Comparison of ENCODE assay signal across 10 cellular contexts in the genomic region with DNA sequence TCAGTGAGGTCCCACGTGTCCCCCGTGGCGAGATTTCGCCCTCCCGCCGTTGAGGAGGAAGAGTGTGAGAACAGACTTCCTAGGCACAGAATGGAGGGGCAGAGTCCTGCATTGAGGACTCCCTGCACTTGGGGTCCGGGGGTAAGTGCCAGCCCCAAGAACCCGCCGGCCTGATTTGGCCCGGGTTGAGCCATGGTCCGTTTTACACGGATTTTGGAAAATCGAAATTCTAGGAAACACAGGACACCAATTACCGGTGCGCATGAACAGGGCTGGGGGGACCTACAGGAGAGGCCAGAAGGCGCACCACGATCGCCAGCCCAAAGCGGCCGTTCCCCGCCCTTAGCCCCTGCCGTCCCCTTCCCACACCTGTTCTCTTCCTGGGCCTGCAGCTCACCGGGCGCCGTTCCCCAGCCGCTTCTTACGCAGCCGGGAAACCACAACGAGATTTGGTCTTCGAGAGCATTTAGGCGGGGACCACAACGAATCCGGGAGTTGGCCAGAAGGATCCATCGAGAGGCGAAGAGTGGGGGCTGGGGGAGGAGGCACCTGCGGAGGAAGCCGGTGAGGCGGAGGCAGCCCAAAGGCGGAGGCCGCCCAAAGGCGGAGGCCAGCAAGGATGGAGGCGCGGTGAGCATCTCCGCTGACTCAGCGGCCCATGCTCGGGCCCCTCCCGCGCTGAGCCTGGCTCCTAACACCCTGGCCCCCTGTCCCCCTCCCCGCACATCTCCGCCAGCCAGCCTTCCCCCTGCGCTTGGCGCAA. TPM values are rescaled to one million over a fixed set of nuclear protein-coding genes. Genes with fewer than 3 reads are reported as not detected.
DNase-seq lines count a peak whose midpoint lies in the region; ATAC-seq and FAIRE-seq lines count a peak whose summit lies in the region.
"Had no signal": no experiment of that assay in that cellular context is flagged by ENCODE, and none has a peak within 500 bp of the region (broad histone marks: within the 10 kb centered on the region; RNA-seq: fewer than 3 reads in every experiment).

No MANE protein-coding gene starts in this region.

- no peak overlapping the region for H3K4me3 ChIP-seq in skeletal muscle satellite cell (ENCODE audit: low read length)
- H3K4me3 ChIP-seq in small intestine (ENCODE audit: low read depth in 1 of 2, low read length in 2 of 2) = no peak overlapping the region
- H3K4me3 ChIP-seq: right lobe of liver had no signal

- no peaks in the 10 kb centered on the region for H3K9me3 Mint-ChIP-seq in central memory CD8-positive, alpha-beta T cell

- no peak overlapping the region for H3K27ac Mint-ChIP-seq in central memory CD8-positive, alpha-beta T cell (ENCODE audit: low read depth)

- WGBS in small intestine, 3 donors = 4 to 5% (median 4%) methylated on average over 39 to 52 of the region's 52 CpGs

- H3K9me3 ChIP-seq in skeletal muscle satellite cell (replicated peaks; ENCODE audit: low read length) (peaks cover 5% of the 10 kb centered on the region), small intestine (ENCODE audit: control insufficient read depth, low read depth) (no peaks in the 10 kb centered on the region)
- H3K9me3 ChIP-seq: right lobe of liver had no signal

- H3K4me3 Mint-ChIP-seq in central memory CD8-positive, alpha-beta T cell = peak overlapping the region; percentile 25

- peak overlapping the region; percentile 57 for H3K4me2 ChIP-seq in skeletal muscle satellite cell (ENCODE audit: low read length)

- H3K27ac ChIP-seq in small intestine (ENCODE audit: low read depth in 1 of 2, low read length in 1 of 2) = no peak overlapping the region
- H3K27ac ChIP-seq: right lobe of liver had no signal

- DNase-seq in NCI-H1105 treated with DMSO at 0.1 percent for 48 hours (lab: John Stamatoyannopoulos, UW) (peak; percentile 16), NCI-H1105 (lab: John Stamatoyannopoulos, UW) (no peak), NCI-H69 (lab: John Stamatoyannopoulos, UW) (peak; percentile 17), small intestine (no peak), ureter (ENCODE audit: low spot score) (no peak)
- no peak for DNase-seq in central memory CD8-positive, alpha-beta T cell (ENCODE audit: low spot score in 2 of 2)
- DNase-seq: right lobe of liver had no signal

- FAIRE-seq in small intestine (lab: Jason Lieb, UNC) = no peak

- ATAC-seq in central memory CD8-positive, alpha-beta T cell (replicated peaks; ENCODE audit: extremely low read depth, poor library complexity, severe bottlenecking) = no peak
- no peak for ATAC-seq in HG02642 (IDR thresholded peaks at IDR 0.05; ENCODE audit: poor library complexity, unreplicated experiment)

- H3K36me3 Mint-ChIP-seq in central memory CD8-positive, alpha-beta T cell (ENCODE audit: insufficient read depth) = peaks cover 11% of the 10 kb centered on the region

- H3K36me3 ChIP-seq in skeletal muscle satellite cell (ENCODE audit: insufficient read depth, low read length) (no peaks in the 10 kb centered on the region), small intestine (ENCODE audit: control insufficient read depth in 2 of 2, insufficient read depth in 2 of 2, low read length in 2 of 2) (peaks cover 0 to 4% of the 10 kb centered on the region in 2 donors)
- H3K36me3 ChIP-seq: right lobe of liver had no signal

- peaks cover 10% of the 10 kb centered on the region for H3K4me1 ChIP-seq in skeletal muscle satellite cell (ENCODE audit: control insufficient read depth, insufficient read depth, low read length)
- peaks cover 0 to 9% of the 10 kb centered on the region in 2 donors for H3K4me1 ChIP-seq in small intestine (ENCODE audit: control insufficient read depth in 2 of 2, insufficient read depth in 1 of 2, low read depth in 1 of 2, low read length in 1 of 2)

- H3K9ac ChIP-seq in skeletal muscle satellite cell (ENCODE audit: low read depth, low read length) = no peak overlapping the region

- H3K27me3 Mint-ChIP-seq in central memory CD8-positive, alpha-beta T cell = peaks cover 72% of the 10 kb centered on the region

- peaks cover 70% of the 10 kb centered on the region for H3K27me3 ChIP-seq in skeletal muscle satellite cell (ENCODE audit: control insufficient read depth, insufficient read depth, low read length)
- H3K27me3 ChIP-seq in small intestine (ENCODE audit: control insufficient read depth in 2 of 2, insufficient read depth in 2 of 2, low read length in 2 of 2) = peaks cover 9 to 49% of the 10 kb centered on the region in 2 donors

- peaks cover 8% of the 10 kb centered on the region for H3K4me1 Mint-ChIP-seq in central memory CD8-positive, alpha-beta T cell

RNA-seq across cellular contexts. Expression of a gene that starts 0.5 kb away (rescaled TPM):
- under 0.01 TPM in 1 of 2 replicates, not detected in the other for total RNA-seq in skeletal muscle satellite cell (2012; rRNA removed)
- 1 to 10 TPM in 1 of 3 donors, not detected in 2; 5.4 TPM for polyA plus RNA-seq in small intestine
- not detected for total RNA-seq in ureter
- total RNA-seq: right lobe of liver had no signal
- polyA plus RNA-seq: AG04450 had no signal

RNA-seq across cellular contexts. Expression of a gene that starts 6.3 kb away (rescaled TPM):
- total RNA-seq in skeletal muscle satellite cell (2012; rRNA removed) = 11.7 and 22.5 TPM in 2 replicates
- polyA plus RNA-seq in small intestine = 10 to 100 TPM; 13.2 to 21.0 (median 16.6) TPM
- 46.6 TPM for total RNA-seq in ureter

RNA-seq across cellular contexts. Expression of a gene that starts 12.2 kb away (rescaled TPM):
- total RNA-seq in skeletal muscle satellite cell (2012; rRNA removed) = under 0.01 and 0.51 TPM in 2 replicates
- polyA plus RNA-seq in small intestine = 100 to 1,000 TPM in 1 of 3 donors, 10 to 100 TPM in 2; 20.0 to 106 (median 59.2) TPM
- total RNA-seq in ureter = 1.4 TPM
- total RNA-seq: right lobe of liver had no signal
- polyA plus RNA-seq: AG04450 had no signal

RNA-seq across cellular contexts. Expression of a gene that starts 14.4 kb away (rescaled TPM):
- 4.8 and 5.2 TPM in 2 replicates for total RNA-seq in skeletal muscle satellite cell (2012; rRNA removed)
- 1 to 10 TPM; 2.3 to 5.8 (median 4.9) TPM for polyA plus RNA-seq in small intestine
- 0.36 TPM for total RNA-seq in ureter

RNA-seq across cellular contexts. Expression of a gene that starts 15.7 kb away (rescaled TPM):
- 101 and 167 TPM in 2 replicates for total RNA-seq in skeletal muscle satellite cell (2012; rRNA removed)
- 100 to 1,000 TPM; 179 to 237 (median 201) TPM for polyA plus RNA-seq in small intestine
- 98.5 TPM for total RNA-seq in ureter

Comparison
In these comparisons a context has a peak if more than half of its experiments do, and no peak if none do; other contexts are left out.
1. DNase-seq: peak in NCI-H1105 treated with DMSO at 0.1 percent for 48 hours (single experiment) and NCI-H69 (single experiment); none in NCI-H1105 (single experiment), central memory CD8-positive, alpha-beta T cell (0 of 2), small intestine (single experiment) and ureter (single experiment).